ENCODE assay signal across 8 cellular contexts in genomic region chr6:30571085-30572077, GRCh38. TPM values are rescaled to one million over a fixed set of nuclear protein-coding genes. Genes with fewer than 3 reads are reported as not detected.
DNase-seq lines count a peak whose midpoint lies in the region; ATAC-seq and TF ChIP-seq lines count a peak whose summit lies in the region.

Gene ABCF1 (plus strand): TSS chr6:30571442. CDS start chr6:30571488, 46 bp downstream.

- CTCF ChIA-PET in PC-9 (lab: Charles Lee), result interaction anchor here (0.6 to 0.7 kb wide), 2 partner anchors 9 to 19 kb away, joined by 3 to 4 read pairs; no protein-coding TSS in a partner anchor

- peaks cover 47% of the 10 kb centered on the region for H3K79me2 ChIP-seq in PC-9 (ENCODE audit: low read depth)

- TSS peak; percentile 68 for BruUV-seq in PC-9 (replicated peaks; lab: Mats Ljungman, UMichigan)

- H3K36me3 ChIP-seq in PC-9 (ENCODE audit: low read depth), result peaks cover 15% of the 10 kb centered on the region; the same call in 1 of the 2 replicates

- peaks cover 33% of the 10 kb centered on the region for H3K4me1 ChIP-seq in PC-9 (replicated peaks; ENCODE audit: insufficient read depth)

- ATAC-seq in GM21619 (IDR thresholded peaks at IDR 0.05; ENCODE audit: unreplicated experiment), result peak; percentile 87

- intact Hi-C loops in PC-9 (cut with micrococcal nuclease; ENCODE audit: unreplicated experiment), result loop anchor here (1.0 to 2.0 kb wide), 3 partner anchors 15 to 45 kb away; partner anchors contain the start of genes GNL1, MRPS18B and PPP1R10

- H3K4me2 ChIP-seq in PC-9, result peak within 1 kb of the TSS; percentile 96

- H3K27ac ChIP-seq in PC-9, result peak within 1 kb of the TSS; percentile 49
- peak within 1 kb of the TSS; percentile 87 for H3K27ac ChIP-seq in epithelial cell of prostate

- H2AFZ ChIP-seq in PC-9, result peak within 1 kb of the TSS; percentile 99

- H4K20me1 ChIP-seq in PC-9 (ENCODE audit: insufficient read depth), result peaks cover 43% of the 10 kb centered on the region

- peaks cover 14% of the 10 kb centered on the region; the same call in 1 of the 2 replicates for H3F3A ChIP-seq in PC-9 (ENCODE audit: insufficient read depth, low read depth)

- H3K4me3 ChIP-seq in Jurkat, Clone E6-1 (ENCODE audit: low read length), result peak within 1 kb of the TSS; percentile 97
- H3K4me3 ChIP-seq in PC-9, result peak within 1 kb of the TSS; percentile 80

- H3K9me2 ChIP-seq in PC-9 (ENCODE audit: insufficient read depth), result no peaks in the 10 kb centered on the region

- no peak for TF ChIP-seq CTCF in PC-9 (conservative IDR thresholded peaks at IDR 0.05)

- peak; percentile 91 for DNase-seq in DMS153 (lab: John Stamatoyannopoulos, UW)
- peak; percentile 94 for DNase-seq in Jurkat, Clone E6-1 (ENCODE audit: low read depth, low spot score)
- DNase-seq in PC-9, result peak; percentile 85 to 99
- DNase-seq in activated T-cell treated with anti-CD3 and anti-CD28 coated beads, Interleukin-2, amount 50 U/mL, for 1 hour, result peak; percentile 100
- peak; percentile 80 for DNase-seq in epithelial cell of prostate (ENCODE audit: low read depth, low spot score)
- peak; percentile 98 for DNase-seq in mucosa of gallbladder (ENCODE audit: low spot score)
- peak; percentile 99 for DNase-seq in stimulated activated CD8-positive, alpha-beta memory T cell treated with anti-CD3 and anti-CD28 coated beads, Interleukin-4, amount 100 ng/mL, for 4 hours (ENCODE audit: low read depth in 2 of 2, low spot score in 1 of 2)

- no peaks in the 10 kb centered on the region for H3K9me3 ChIP-seq in PC-9 (ENCODE audit: insufficient read depth, low read depth)

- POLR2A ChIA-PET in PC-9 (lab: Charles Lee; ENCODE audit: unreplicated experiment), result interaction anchor here (0.6 to 1.9 kb wide), 6 partner anchors 14 to 127 kb away, joined by 3 to 14 read pairs (median 4); partner anchors contain the start of gene PRR3

- no peaks in the 10 kb centered on the region for H3K27me3 ChIP-seq in PC-9 (ENCODE audit: insufficient read depth, low read depth)

RNA-seq across cellular contexts. Expression of gene ABCF1, which starts in this region (rescaled TPM):
- polyA plus RNA-seq in Jurkat, Clone E6-1 (2012; ENCODE audit: insufficient read depth, insufficient read length), result 71.5 TPM
- total RNA-seq in PC-9 (2021) (64.0 and 73.7 TPM in 2 replicates), mucosa of gallbladder (48.7 TPM)

Comparison
In these comparisons a context has a peak if more than half of its experiments do, and no peak if none do; other contexts are left out.
1. Peak in every context shown above with its lines: DNase-seq, ATAC-seq, H3K4me3 ChIP-seq and H3K27ac ChIP-seq.